ENCODE assay signal across 26 cellular contexts in the genomic region with DNA sequence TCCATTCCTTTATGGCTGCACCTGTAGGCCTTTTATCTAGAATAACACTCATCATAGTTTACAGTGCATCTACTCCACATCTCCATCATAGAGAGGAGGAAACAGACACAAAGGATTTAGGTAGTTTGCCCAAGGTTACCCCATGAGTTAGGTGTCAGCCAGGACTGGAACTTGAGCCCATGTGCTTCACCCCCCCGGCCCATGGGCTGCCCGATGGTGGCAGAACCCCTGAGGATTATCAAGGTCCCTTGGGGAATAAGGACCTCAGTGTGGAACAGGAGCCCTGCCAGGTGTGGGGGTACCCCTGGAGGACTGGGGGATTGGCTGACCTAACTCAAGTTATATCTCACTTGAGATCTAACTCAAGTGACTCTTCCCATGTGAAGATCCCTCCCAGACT.
"Had no signal": no experiment of that assay in that cellular context is flagged by ENCODE, and none has a peak within 500 bp of the region (broad histone marks: within the 10 kb centered on the region; RNA-seq: fewer than 3 reads in every experiment).

No MANE protein-coding gene starts in this region.

- H3K4me2 ChIP-seq: hepatocyte had no signal

- H3K4me1 Mint-ChIP-seq: endodermal cell, immature natural killer cell had no signal

- H3K27ac Mint-ChIP-seq: dendritic cell treated with granulocyte-macrophage colony-stimulating factor and Interleukin-4, amounts not matched to agents 40 ng/mL and 50 ng/mL, for 4 days; effector memory CD8-positive, alpha-beta T cell; endodermal cell; immature natural killer cell; mesothelial cell of epicardium had no signal

- FAIRE-seq: endometrium, endothelial cell of umbilical vein, frontal cortex, kidney had no signal

- H3K27ac ChIP-seq: colonic mucosa, esophagus muscularis mucosa, foreskin keratinocyte, gastroesophageal sphincter, heart left ventricle, hepatocyte, left lung, lower lobe of right lung had no signal

- H3K9me3 Mint-ChIP-seq: dendritic cell treated with granulocyte-macrophage colony-stimulating factor and Interleukin-4, amounts not matched to agents 40 ng/mL and 50 ng/mL, for 4 days; effector memory CD8-positive, alpha-beta T cell; endodermal cell; immature natural killer cell; mesothelial cell of epicardium; naive B cell had no signal

- H3K9me3 ChIP-seq: colonic mucosa, esophagus muscularis mucosa, gastroesophageal sphincter, heart left ventricle, left lung, lower lobe of right lung, mucosa of descending colon had no signal

- H2AFZ ChIP-seq: hepatocyte had no signal

- H3K27me3 ChIP-seq: colonic mucosa, esophagus muscularis mucosa, foreskin keratinocyte, gastroesophageal sphincter, heart left ventricle, hepatocyte, left lung had no signal

- H3K36me3 ChIP-seq: colonic mucosa, esophagus muscularis mucosa, heart left ventricle, left lung, lower lobe of right lung had no signal

- H3K36me3 Mint-ChIP-seq: mesothelial cell of epicardium had no signal

- H3K27me3 Mint-ChIP-seq: dendritic cell treated with granulocyte-macrophage colony-stimulating factor and Interleukin-4, amounts not matched to agents 40 ng/mL and 50 ng/mL, for 4 days; effector memory CD8-positive, alpha-beta T cell; naive B cell had no signal

- H3K4me3 ChIP-seq: colonic mucosa, esophagus muscularis mucosa, gastroesophageal sphincter, heart left ventricle, hepatocyte, left lung, lower lobe of right lung, mucosa of descending colon had no signal

- ATAC-seq: effector memory CD8-positive, alpha-beta T cell; foreskin keratinocyte; gastroesophageal sphincter; heart left ventricle; left lung; left ventricle myocardium superior; lower lobe of right lung; mucosa of descending colon had no signal

- H3K4me3 Mint-ChIP-seq: dendritic cell treated with granulocyte-macrophage colony-stimulating factor and Interleukin-4, amounts not matched to agents 40 ng/mL and 50 ng/mL, for 4 days; effector memory CD8-positive, alpha-beta T cell; endodermal cell; immature natural killer cell; mesothelial cell of epicardium; naive B cell had no signal

- H3K79me2 ChIP-seq: hepatocyte had no signal

- H3K4me1 ChIP-seq: colonic mucosa, foreskin keratinocyte, gastroesophageal sphincter, heart left ventricle, left lung, lower lobe of right lung had no signal

- DNase-seq: colonic mucosa; cortex of kidney; effector CD8-positive, alpha-beta T cell; effector memory CD8-positive, alpha-beta T cell; endodermal cell; foreskin keratinocyte; heart left ventricle; hypothalamus; immature natural killer cell; islet precursor cell; kidney; kidney glomerular epithelial cell; left lung; left ventricle myocardium superior; lower lobe of right lung; mesenchymal stem cell; mucosa of descending colon; naive B cell had no signal
